In genomic region chr21:45980697-45981096, GRCh38 we compare ENCODE assay signal across 11 cellular contexts. TPM values are rescaled to one million over a fixed set of nuclear protein-coding genes. Genes with fewer than 3 reads are reported as not detected.
DNase-seq lines count a peak whose midpoint lies in the region; ATAC-seq and TF ChIP-seq lines count a peak whose summit lies in the region.
"Had no signal": no experiment of that assay in that cellular context is flagged by ENCODE, and none has a peak within 500 bp of the region (broad histone marks: within the 10 kb centered on the region; RNA-seq: fewer than 3 reads in every experiment).

No MANE protein-coding gene starts in this region.

- H3K9ac ChIP-seq in colonic mucosa (ENCODE audit: low read depth in 2 of 2, low read length in 2 of 2) (peak overlapping the region; percentile 46 to 67), muscle layer of colon (ENCODE audit: low read length) (peak overlapping the region; percentile 54)

- no peaks in the 10 kb centered on the region for H3K9me3 Mint-ChIP-seq in Caco-2 (ENCODE audit: unreplicated experiment)
- H3K9me3 Mint-ChIP-seq: stimulated activated naive CD8-positive, alpha-beta T cell treated with anti-CD3 and anti-CD28 coated beads, Interleukin-15, Interleukin-2, amounts not matched to agents 100 ng/mL and 50 ng/mL, for 24 hours had no signal

- BruUV-seq in Caco-2 (replicated peaks; lab: Mats Ljungman, UMichigan), result no TSS peak

- H3K27me3 ChIP-seq in heart left ventricle (peaks cover 0 to 15% (median 0%) of the 10 kb centered on the region in 9 donors), colonic mucosa (peaks cover 19% of the 10 kb centered on the region), muscle layer of colon (ENCODE audit: control insufficient read depth in 1 of 2, insufficient read depth in 2 of 2, low read length in 2 of 2) (no peaks in the 10 kb centered on the region), uterus (no peaks in the 10 kb centered on the region), Caco-2 (replicated peaks; ENCODE audit: control insufficient read depth, insufficient read depth, low read length) (no peaks in the 10 kb centered on the region)

- H3K27me3 Mint-ChIP-seq in Caco-2 (ENCODE audit: insufficient read depth, unreplicated experiment), result peaks cover 2% of the 10 kb centered on the region

- H3K4me3 Mint-ChIP-seq in Caco-2 (ENCODE audit: unreplicated experiment), result no peak overlapping the region
- H3K4me3 Mint-ChIP-seq: stimulated activated naive CD8-positive, alpha-beta T cell treated with anti-CD3 and anti-CD28 coated beads, Interleukin-15, Interleukin-2, amounts not matched to agents 100 ng/mL and 50 ng/mL, for 24 hours had no signal

- H3K27ac ChIP-seq in heart left ventricle (peak overlapping the region; percentile 39 to 99 (median 85)), colonic mucosa (peak overlapping the region; percentile 76), muscle layer of colon (ENCODE audit: low read depth, low read length) (peak overlapping the region; percentile 87), uterus (peak overlapping the region; percentile 96 to 98)

- H3K4me1 Mint-ChIP-seq in Caco-2 (ENCODE audit: low read depth, unreplicated experiment), result no peaks in the 10 kb centered on the region

- DNase-seq in heart left ventricle (no peak), left ventricle myocardium superior (no peak), colonic mucosa (no peak), uterus (no peak), Caco-2 (no peak)
- no peak for DNase-seq in stimulated activated CD4-positive, alpha-beta T cell treated with anti-CD3 and anti-CD28 coated beads, Interleukin-4, amount 100 ng/mL, for 24 hours
- DNase-seq: NCI-H1694, SHP77 treated with DMSO at 0.1 percent for 48 hours had no signal

- POLR2A ChIA-PET in Caco-2 (lab: Charles Lee), result no interaction called here

- peaks cover 0 to 54% (median 18%) of the 10 kb centered on the region in 12 donors for H3K4me1 ChIP-seq in heart left ventricle
- no peaks in the 10 kb centered on the region for H3K4me1 ChIP-seq in colonic mucosa
- peaks cover 39% of the 10 kb centered on the region for H3K4me1 ChIP-seq in muscle layer of colon (ENCODE audit: insufficient read depth, low read length)
- peaks cover 0 to 20% of the 10 kb centered on the region in 2 donors for H3K4me1 ChIP-seq in uterus
- H3K4me1 ChIP-seq in Caco-2, result peaks cover 4% of the 10 kb centered on the region; the same call in 1 of the 2 replicates

- intact Hi-C loops in heart left ventricle (cut with DNase I), result loop anchor here in 1 of 10 donors (5.0 kb wide), 1 partner anchor 77 kb away; no protein-coding TSS in a partner anchor
- intact Hi-C loops in left ventricle myocardium superior (cut with micrococcal nuclease), result no loop called here
- intact Hi-C loops in colonic mucosa (cut with DNase I), result loop anchor here (5.0 kb wide), 1 partner anchor 117 kb away; the partner anchor contains the start of gene COL6A2
- intact Hi-C loops in uterus (cut with DNase I; ENCODE audit: low total_unique reads), result loop anchor here (5.0 kb wide), 1 partner anchor 72 kb away; no protein-coding TSS in a partner anchor
- intact Hi-C loops in Caco-2 (cut with micrococcal nuclease; ENCODE audit: unreplicated experiment), result no loop called here

- TF ChIP-seq POLR2A in heart left ventricle (IDR thresholded peaks at IDR 0.05), result no peak
- no peak for TF ChIP-seq POLR2A in uterus (IDR thresholded peaks at IDR 0.05)

- no peak overlapping the region for H3K27ac Mint-ChIP-seq in Caco-2 (ENCODE audit: unreplicated experiment)
- H3K27ac Mint-ChIP-seq: stimulated activated naive CD8-positive, alpha-beta T cell treated with anti-CD3 and anti-CD28 coated beads, Interleukin-15, Interleukin-2, amounts not matched to agents 100 ng/mL and 50 ng/mL, for 24 hours had no signal

- H3K36me3 ChIP-seq in heart left ventricle (peaks cover 0 to 26% (median 17%) of the 10 kb centered on the region in 9 donors), colonic mucosa (no peaks in the 10 kb centered on the region), muscle layer of colon (ENCODE audit: insufficient read depth, low read length) (peaks cover 16% of the 10 kb centered on the region), uterus (no peaks in the 10 kb centered on the region), Caco-2 (ENCODE audit: control insufficient read depth, insufficient read depth, low read length) (no peaks in the 10 kb centered on the region)

- H3K4me3 ChIP-seq in heart left ventricle, result peak overlapping the region in 11 of 12 donors; percentile 16 to 98 (median 65)
- no peak overlapping the region for H3K4me3 ChIP-seq in colonic mucosa
- peak overlapping the region; percentile 21 to 46 for H3K4me3 ChIP-seq in muscle layer of colon (ENCODE audit: low read depth in 1 of 2, low read length in 2 of 2)
- H3K4me3 ChIP-seq in uterus, result peak overlapping the region; percentile 32 to 44
- no peak overlapping the region; the same call in 1 of the 2 replicates for H3K4me3 ChIP-seq in Caco-2 (ENCODE audit: low read depth, low read length)

- CTCF ChIA-PET in Caco-2 (lab: Charles Lee), result interaction anchor here (0.6 kb wide), 1 partner anchor 44 kb away, joined by 3 read pairs; no protein-coding TSS in a partner anchor

- no peaks in the 10 kb centered on the region for H3K9me3 ChIP-seq in heart left ventricle
- no peaks in the 10 kb centered on the region for H3K9me3 ChIP-seq in colonic mucosa
- no peaks in the 10 kb centered on the region for H3K9me3 ChIP-seq in muscle layer of colon (ENCODE audit: low read length)
- no peaks in the 10 kb centered on the region for H3K9me3 ChIP-seq in uterus
- no peaks in the 10 kb centered on the region for H3K9me3 ChIP-seq in Caco-2

- H3K36me3 Mint-ChIP-seq in Caco-2 (ENCODE audit: insufficient read depth, unreplicated experiment), result no peaks in the 10 kb centered on the region

- no peak for ATAC-seq in heart left ventricle
- ATAC-seq in left ventricle myocardium superior, result no peak
- ATAC-seq in HG03521 (IDR thresholded peaks at IDR 0.05; ENCODE audit: unreplicated experiment), result no peak

- TF ChIP-seq CTCF in heart left ventricle (IDR thresholded peaks at IDR 0.05), result no peak
- no peak for TF ChIP-seq CTCF in colonic mucosa (IDR thresholded peaks at IDR 0.05)
- no peak for TF ChIP-seq CTCF in uterus (IDR thresholded peaks at IDR 0.05)
- TF ChIP-seq CTCF in Caco-2 (IDR thresholded peaks at IDR 0.05; ENCODE audit: insufficient read depth in 1 of 2, low read depth in 1 of 2, low read length in 1 of 2, severe bottlenecking in 1 of 2, unreplicated experiment in 1 of 2), result no peak

RNA-seq across cellular contexts. Expression of gene COL6A1, which starts 0.9 kb away (rescaled TPM):
- total RNA-seq in heart left ventricle (100 to 1,000 TPM in 8 of 9 donors, 10 to 100 TPM in 1; 92.4 to 385 (median 143) TPM), left ventricle myocardium superior (188 TPM), colonic mucosa (100 to 1,000 TPM in 1 of 2 donors, 10 to 100 TPM in 1; 39.8 to 131 TPM), uterus (1,000 to 10,000 TPM in 1 of 4 donors, 100 to 1,000 TPM in 3; 621 to 1,160 (median 804) TPM), Caco-2 (2022) (31.9 and 33.4 TPM in 2 replicates)
- polyA plus RNA-seq in heart left ventricle, result 100 to 1,000 TPM; 149 to 157 TPM

Comparison
In these comparisons a context has a peak if more than half of its experiments do, and no peak if none do; other contexts are left out.
1. H3K4me3 ChIP-seq: peak in heart left ventricle (11 of 12), muscle layer of colon (2 of 2) and uterus (2 of 2); none in colonic mucosa (single experiment) and Caco-2 (single experiment).
2. intact Hi-C loops: an anchor here in colonic mucosa (5.0 kb wide) and uterus (5.0 kb wide); none called in left ventricle myocardium superior and Caco-2.
3. Peak in every context shown above with its lines, with median percentiles within 50 percentile points of each other: H3K27ac ChIP-seq.